ENCODE assay signal across 8 cellular contexts in genomic region chr7:1537631-1538412, GRCh38. TPM values are rescaled to one million over a fixed set of nuclear protein-coding genes. Genes with fewer than 3 reads are reported as not detected.
A peak's percentile ranks its signal among the peaks of the same experiment; 100 is the strongest.
DNase-seq lines count a peak whose midpoint lies in the region; ATAC-seq lines count a peak whose summit lies in the region.

No MANE protein-coding gene starts in this region.

- ATAC-seq in left ventricle myocardium superior (peak; percentile 53), GM18870 (IDR thresholded peaks at IDR 0.05; ENCODE audit: unreplicated experiment) (no peak)

- H3K27me3 Mint-ChIP-seq in activated T-cell treated with anti-CD3 and anti-CD28 coated beads, Interleukin-2, amount 50 U/mL, for 24 hours = no peaks in the 10 kb centered on the region

- H3K36me3 Mint-ChIP-seq in activated T-cell treated with anti-CD3 and anti-CD28 coated beads, Interleukin-2, amount 50 U/mL, for 24 hours (ENCODE audit: low read depth) = peaks cover 71% of the 10 kb centered on the region

- intact Hi-C loops in left ventricle myocardium superior (cut with micrococcal nuclease) = no loop called here

- H3K4me3 Mint-ChIP-seq in activated T-cell treated with anti-CD3 and anti-CD28 coated beads, Interleukin-2, amount 50 U/mL, for 24 hours = no peak overlapping the region

- DNase-seq in activated T-cell treated with anti-CD3 and anti-CD28 coated beads, Interleukin-2, amount 50 U/mL, for 24 hours = no peak
- DNase-seq in activated T-cell treated with anti-CD3 and anti-CD28 coated beads, Interleukin-2, amount 50 U/mL, for 48 hours = no peak
- DNase-seq in anterior cingulate cortex (lab: John Stamatoyannopoulos, UW) (peak in 54 of 58 donors; percentile 16 to 92 (median 62)), left ventricle myocardium superior (peak; percentile 92), pulmonary artery endothelial cell (ENCODE audit: low read depth, low spot score) (peak; percentile 93), HPDE6-E6E7 (ENCODE audit: extremely low spot score) (no peak), cortex of kidney (lab: John Stamatoyannopoulos, UW) (no peak)

- peaks cover 31% of the 10 kb centered on the region for H3K4me1 Mint-ChIP-seq in activated T-cell treated with anti-CD3 and anti-CD28 coated beads, Interleukin-2, amount 50 U/mL, for 24 hours (ENCODE audit: low read depth)

- H3K27ac Mint-ChIP-seq in activated T-cell treated with anti-CD3 and anti-CD28 coated beads, Interleukin-2, amount 50 U/mL, for 24 hours = peak overlapping the region; percentile 80

- H3K9me3 Mint-ChIP-seq in activated T-cell treated with anti-CD3 and anti-CD28 coated beads, Interleukin-2, amount 50 U/mL, for 24 hours = no peaks in the 10 kb centered on the region

RNA-seq across cellular contexts. Expression of gene MAFK, which starts 7.3 kb away (rescaled TPM):
- total RNA-seq in left ventricle myocardium superior = 47.2 TPM
- 20.3 and 21.9 TPM in 2 replicates for total RNA-seq in pulmonary artery endothelial cell

RNA-seq across cellular contexts. Expression of gene TMEM184A, which starts 18.2 kb away (rescaled TPM):
- total RNA-seq in left ventricle myocardium superior (0.22 TPM), pulmonary artery endothelial cell (not detected in 2 replicates)

RNA-seq across cellular contexts. Expression of gene PSMG3, which starts 32.0 kb away (rescaled TPM):
- 11.8 TPM for total RNA-seq in left ventricle myocardium superior
- total RNA-seq in pulmonary artery endothelial cell = 19.8 and 28.3 TPM in 2 replicates

RNA-seq across cellular contexts. Expression of gene INTS1, which starts 33.6 kb away (rescaled TPM):
- total RNA-seq in left ventricle myocardium superior = 32.0 TPM
- 38.6 and 39.2 TPM in 2 replicates for total RNA-seq in pulmonary artery endothelial cell

Comparison
In these comparisons a context has a peak if more than half of its experiments do, and no peak if none do; other contexts are left out.
1. DNase-seq: peak in anterior cingulate cortex (54 of 58), left ventricle myocardium superior (single experiment) and pulmonary artery endothelial cell (single experiment); none in activated T-cell treated with anti-CD3 and anti-CD28 coated beads, Interleukin-2, amount 50 U/mL, for 24 hours (single experiment), activated T-cell treated with anti-CD3 and anti-CD28 coated beads, Interleukin-2, amount 50 U/mL, for 48 hours (0 of 2), HPDE6-E6E7 (single experiment) and cortex of kidney (single experiment).